In the genomic region with DNA sequence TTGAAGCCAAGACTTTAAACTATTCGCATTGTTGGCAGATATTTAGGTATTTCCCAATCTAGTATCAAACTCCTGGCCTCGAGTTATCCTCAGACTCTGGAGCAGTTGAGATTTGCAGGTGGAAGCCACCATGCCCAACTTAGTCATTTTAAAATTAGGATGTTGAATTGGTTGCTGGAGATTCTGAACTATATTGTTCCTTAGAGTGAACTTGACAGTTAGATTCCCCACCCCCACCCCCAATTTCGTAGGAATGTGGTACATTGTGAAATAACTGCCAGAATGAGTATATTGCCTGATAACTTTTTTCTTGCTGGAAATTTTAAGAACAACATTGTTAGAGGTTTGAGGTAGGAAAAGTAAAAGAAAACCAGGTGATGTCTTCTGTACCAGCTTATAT, we compare ENCODE assay signal across 14 cellular contexts. TPM values are rescaled to one million over a fixed set of nuclear protein-coding genes. Genes with fewer than 3 reads are reported as not detected.
A peak's percentile ranks its signal among the peaks of the same experiment; 100 is the strongest.
DNase-seq lines count a peak whose midpoint lies in the region; ATAC-seq and TF ChIP-seq lines count a peak whose summit lies in the region.
"Had no signal": no experiment of that assay in that cellular context is flagged by ENCODE, and none has a peak within 500 bp of the region (broad histone marks: within the 10 kb centered on the region; RNA-seq: fewer than 3 reads in every experiment).

No MANE protein-coding gene starts in this region.

- intact Hi-C loops in CD14-positive monocyte (cut with micrococcal nuclease), result loop anchor here (5.0 to 10.0 kb wide), 5 partner anchors 36 to 1077 kb away; no protein-coding TSS in a partner anchor

- H3K4me1 Mint-ChIP-seq in CD14-positive monocyte (peaks cover 63% of the 10 kb centered on the region), HFFc6 (ENCODE audit: low read depth) (peaks cover 56% of the 10 kb centered on the region)
- H3K4me1 Mint-ChIP-seq in activated T-helper 17 cell treated with anti-CD3 and anti-CD28 coated beads, Interleukin-2, amount 50 U/mL, for 72 hours, result peaks cover 34% of the 10 kb centered on the region

- no peak for ATAC-seq in activated T-helper 17 cell treated with anti-CD3 and anti-CD28 coated beads, Interleukin-2, amount 50 U/mL, for 72 hours (replicated peaks)
- ATAC-seq: left colon had no signal

- TF ChIP-seq CTCF in CD14-positive monocyte (IDR thresholded peaks at IDR 0.05) (no peak), HFFc6 (IDR thresholded peaks at IDR 0.05) (no peak)

- H3K27ac Mint-ChIP-seq in CD14-positive monocyte (peak overlapping the region in 6 of 7 donors; percentile 9 to 98 (median 56)), HFFc6 (peak overlapping the region; percentile 69)
- no peak overlapping the region for H3K27ac Mint-ChIP-seq in activated T-helper 17 cell treated with anti-CD3 and anti-CD28 coated beads, Interleukin-2, amount 50 U/mL, for 72 hours

- H3K36me3 Mint-ChIP-seq in CD14-positive monocyte, result peaks cover 2 to 9% of the 10 kb centered on the region in 2 donors
- peaks cover 22% of the 10 kb centered on the region for H3K36me3 Mint-ChIP-seq in HFFc6 (ENCODE audit: low read depth)
- peaks cover 41% of the 10 kb centered on the region for H3K36me3 Mint-ChIP-seq in activated T-helper 17 cell treated with anti-CD3 and anti-CD28 coated beads, Interleukin-2, amount 50 U/mL, for 72 hours (ENCODE audit: low read depth)

- H3K27me3 Mint-ChIP-seq in CD14-positive monocyte (ENCODE audit: low read depth in 3 of 3), result no peaks in the 10 kb centered on the region
- peaks cover 5% of the 10 kb centered on the region; the same call in 1 of the 2 replicates for H3K27me3 Mint-ChIP-seq in HFFc6 (ENCODE audit: insufficient read depth)
- H3K27me3 Mint-ChIP-seq in activated T-helper 17 cell treated with anti-CD3 and anti-CD28 coated beads, Interleukin-2, amount 50 U/mL, for 72 hours, result no peaks in the 10 kb centered on the region

- H3K4me3 Mint-ChIP-seq in CD14-positive monocyte, result peak overlapping the region in 1 of 2 donors; percentile 95
- peak overlapping the region; percentile 82 for H3K4me3 Mint-ChIP-seq in HFFc6
- peak overlapping the region; percentile 45 for H3K4me3 Mint-ChIP-seq in activated T-helper 17 cell treated with anti-CD3 and anti-CD28 coated beads, Interleukin-2, amount 50 U/mL, for 72 hours

- DNase-seq in CD14-positive monocyte (ENCODE audit: low spot score) (no peak), HFFc6 (no peak), iris pigment epithelial cell (ENCODE audit: low read depth) (peak; percentile 45), NOMO-1 treated with dmso at 0.1 percent for 144 hours (lab: John Stamatoyannopoulos, UW; ENCODE audit: unreplicated experiment) (no peak), NAMALWA (ENCODE audit: low spot score) (no peak), ecto neural progenitor cell (ENCODE audit: low spot score) (no peak), NCI-H2107 treated with DMSO at 0.1 percent for 48 hours (lab: John Stamatoyannopoulos, UW; ENCODE audit: unreplicated experiment) (no peak)
- DNase-seq: activated CD8-positive, alpha-beta memory T cell treated with anti-CD3 and anti-CD28 coated beads, Interleukin-2, amount 50 U/mL, for 4 hours; dermis blood vessel endothelial cell; DMS53; NCI-H1417; SHP77 had no signal

- H3K9me3 Mint-ChIP-seq in CD14-positive monocyte, result no peaks in the 10 kb centered on the region
- peaks cover 4% of the 10 kb centered on the region; the same call in 1 of the 2 replicates for H3K9me3 Mint-ChIP-seq in HFFc6
- H3K9me3 Mint-ChIP-seq in activated T-helper 17 cell treated with anti-CD3 and anti-CD28 coated beads, Interleukin-2, amount 50 U/mL, for 72 hours, result no peaks in the 10 kb centered on the region

RNA-seq across cellular contexts. Expression of a gene that starts 2.3 kb away (rescaled TPM):
- under 1 TPM; 0.54 to 0.89 TPM for polyA plus RNA-seq in CD14-positive monocyte
- 10 to 100 TPM; 16.7 to 23.5 (median 18.3) TPM for total RNA-seq in HFFc6 (2021; fragmentation: NEBNext Ultra II Directional; extraction: Animal tissue kit (Norgen Biotek cat#: 25700))
- 10 to 100 TPM; 12.4 to 18.7 TPM for total RNA-seq in activated T-helper 17 cell treated with anti-CD3 and anti-CD28 coated beads, Interleukin-2, amount 50 U/mL, for 72 hours
